Comparison of ENCODE assay signal across 12 cellular contexts in genomic region chr10:101489355-101489754, GRCh38.
DNase-seq lines count a peak whose midpoint lies in the region; ATAC-seq and TF ChIP-seq lines count a peak whose summit lies in the region.
"Had no signal": no experiment of that assay in that cellular context is flagged by ENCODE, and none has a peak within 500 bp of the region (broad histone marks: within the 10 kb centered on the region; RNA-seq: fewer than 3 reads in every experiment).

No MANE protein-coding gene starts in this region.

- DNase-seq in NCI-H1417 (lab: John Stamatoyannopoulos, UW) (peak; percentile 2 to 64 (median 62)), NCI-H1417 treated with DMSO at 0.1 percent for 48 hours (lab: John Stamatoyannopoulos, UW) (no peak), NCI-H146 treated with DMSO at 0.1 percent for 48 hours (lab: John Stamatoyannopoulos, UW; ENCODE audit: unreplicated experiment) (peak; percentile 61), SHP77 treated with DMSO at 0.1 percent for 48 hours (lab: John Stamatoyannopoulos, UW) (peak; percentile 32), mesenchymal stem cell (peak; percentile 4), NCI-H446 treated with DMSO at 0.1 percent for 48 hours (lab: John Stamatoyannopoulos, UW) (no peak), uterus (no peak)
- DNase-seq: colonic mucosa, H7, natural killer cell, small intestine had no signal

- no peak overlapping the region for H3K4me2 ChIP-seq in mesenchymal stem cell (ENCODE audit: low read length, poor library complexity, severe bottlenecking)

- no peak overlapping the region for H4K91ac ChIP-seq in mesenchymal stem cell (ENCODE audit: low read length)

- no peak overlapping the region for H3K14ac ChIP-seq in mesenchymal stem cell (ENCODE audit: low read length in 2 of 2)

- H3K4me1 ChIP-seq in mesenchymal stem cell (ENCODE audit: control insufficient read depth, insufficient read depth, low read depth, low read length) (no peaks in the 10 kb centered on the region), uterus (no peaks in the 10 kb centered on the region)
- H3K4me1 ChIP-seq: colonic mucosa had no signal

- H3K18ac ChIP-seq in mesenchymal stem cell (ENCODE audit: low read depth in 1 of 2, low read length in 2 of 2), result no peak overlapping the region

- H3K4me3 ChIP-seq in mesenchymal stem cell (ENCODE audit: insufficient read depth in 1 of 2, low read depth in 1 of 2, low read length in 2 of 2) (no peak overlapping the region), uterus (no peak overlapping the region)
- H3K4me3 ChIP-seq: colonic mucosa had no signal

- H2AK5ac ChIP-seq in mesenchymal stem cell (ENCODE audit: low read length, severe bottlenecking), result no peak overlapping the region

- TF ChIP-seq CTCF in uterus (IDR thresholded peaks at IDR 0.05), result no peak

- no peak overlapping the region for H2BK120ac ChIP-seq in mesenchymal stem cell (ENCODE audit: low read depth, low read length)

- H2BK12ac ChIP-seq in mesenchymal stem cell (ENCODE audit: low read length in 2 of 2), result no peak overlapping the region

- no peak overlapping the region for H2BK15ac ChIP-seq in mesenchymal stem cell (ENCODE audit: low read depth, poor library complexity, severe bottlenecking)

- no peak for ATAC-seq in HG03025 (IDR thresholded peaks at IDR 0.05; ENCODE audit: low FRiP score, unreplicated experiment)
- ATAC-seq: natural killer cell had no signal

- H3K9me3 ChIP-seq in mesenchymal stem cell (ENCODE audit: control insufficient read depth, low read length), result no peaks in the 10 kb centered on the region
- H3K9me3 ChIP-seq in uterus, result no peaks in the 10 kb centered on the region
- H3K9me3 ChIP-seq: colonic mucosa had no signal

- no peak for TF ChIP-seq POLR2A in uterus (IDR thresholded peaks at IDR 0.05)

- H3K27ac ChIP-seq in mesenchymal stem cell (ENCODE audit: low read length, poor library complexity, severe bottlenecking), result no peak overlapping the region
- H3K27ac ChIP-seq in uterus, result no peak overlapping the region
- H3K27ac ChIP-seq: colonic mucosa had no signal

- H3K36me3 ChIP-seq in mesenchymal stem cell (ENCODE audit: control insufficient read depth in 1 of 2, insufficient read depth in 2 of 2, low read depth in 1 of 2, low read length in 2 of 2) (no peaks in the 10 kb centered on the region), uterus (no peaks in the 10 kb centered on the region)
- H3K36me3 ChIP-seq: colonic mucosa had no signal

- no peak overlapping the region for H2BK5ac ChIP-seq in mesenchymal stem cell (ENCODE audit: low read depth, low read length, poor library complexity, severe bottlenecking)

- WGBS in mesenchymal stem cell, result no CpG with 5 or more reads among the region's 3 CpGs

- no peak overlapping the region for H4K8ac ChIP-seq in mesenchymal stem cell (ENCODE audit: low read length)

- H3K79me1 ChIP-seq in mesenchymal stem cell (replicated peaks; ENCODE audit: low read length, poor library complexity, severe bottlenecking), result peaks cover 10% of the 10 kb centered on the region

- H3K27me3 ChIP-seq in mesenchymal stem cell (ENCODE audit: control insufficient read depth in 1 of 2, insufficient read depth in 1 of 2, low read length in 2 of 2) (peaks cover 0 to 6% of the 10 kb centered on the region in 2 experiments), uterus (no peaks in the 10 kb centered on the region)
- H3K27me3 ChIP-seq: colonic mucosa had no signal

- no peak overlapping the region for H2AFZ ChIP-seq in mesenchymal stem cell (ENCODE audit: low read depth, low read length)

- no peak overlapping the region for H3K23ac ChIP-seq in mesenchymal stem cell (ENCODE audit: low read length in 2 of 2)

- no peak overlapping the region for H3K9ac ChIP-seq in mesenchymal stem cell (ENCODE audit: low read length)

- no peak overlapping the region for H3K4ac ChIP-seq in mesenchymal stem cell (ENCODE audit: low read depth in 1 of 2, low read length in 2 of 2)

- intact Hi-C loops in uterus (cut with DNase I; ENCODE audit: low total_unique reads), result no loop called here

Comparison
In these comparisons a context has a peak if more than half of its experiments do, and no peak if none do; other contexts are left out.
1. DNase-seq: peak in NCI-H1417 (3 of 3), NCI-H146 treated with DMSO at 0.1 percent for 48 hours (single experiment), SHP77 treated with DMSO at 0.1 percent for 48 hours (single experiment) and mesenchymal stem cell (single experiment); none in NCI-H1417 treated with DMSO at 0.1 percent for 48 hours (single experiment), NCI-H446 treated with DMSO at 0.1 percent for 48 hours (single experiment) and uterus (0 of 2).